In genomic region chr5:107933326-107933725, GRCh38 we compare ENCODE assay signal across 19 cellular contexts.
DNase-seq lines count a peak whose midpoint lies in the region; ATAC-seq and TF ChIP-seq lines count a peak whose summit lies in the region.
"Had no signal": no experiment of that assay in that cellular context is flagged by ENCODE, and none has a peak within 500 bp of the region (broad histone marks: within the 10 kb centered on the region; RNA-seq: fewer than 3 reads in every experiment).

No MANE protein-coding gene starts in this region.

- H3K4me1 ChIP-seq in GM23338 (ENCODE audit: insufficient read depth) (peaks cover 48% of the 10 kb centered on the region), HUES64 (ENCODE audit: insufficient read depth, low read length) (peaks cover 48% of the 10 kb centered on the region), endodermal cell (ENCODE audit: control insufficient read depth, insufficient read depth, low read length) (no peaks in the 10 kb centered on the region), body of pancreas (no peaks in the 10 kb centered on the region)
- H3K4me1 ChIP-seq: BLaER1 treated with 17β-estradiol and CSF1 and Interleukin-3, amounts not matched to agents 10 nM and 100 nM had no signal

- H3K9me2 ChIP-seq in GM23338 (ENCODE audit: insufficient read depth) = no peaks in the 10 kb centered on the region

- no peaks in the 10 kb centered on the region for H3K36me3 Mint-ChIP-seq in GM23338 (ENCODE audit: low read depth)
- H3K36me3 Mint-ChIP-seq in endodermal cell (ENCODE audit: low read depth) = no peaks in the 10 kb centered on the region

- TF ChIP-seq CTCF in GM23338 (conservative IDR thresholded peaks at IDR 0.05; ENCODE audit: low read depth in 2 of 2) (no peak), endodermal cell (conservative IDR thresholded peaks at IDR 0.05) (no peak), retinal pigment epithelial cell (conservative IDR thresholded peaks at IDR 0.05; ENCODE audit: low read depth, low read length) (no peak), body of pancreas (IDR thresholded peaks at IDR 0.05) (no peak)

- H3K4me3 Mint-ChIP-seq in GM23338 (no peak overlapping the region), endodermal cell (no peak overlapping the region)
- H3K4me3 Mint-ChIP-seq: B cell; CD8-positive, alpha-beta T cell; HFFc6; IgD-negative memory B cell had no signal

- H3K9me3 ChIP-seq in HUES64 (ENCODE audit: insufficient read depth, low read depth, low read length) (no peaks in the 10 kb centered on the region), endodermal cell (ENCODE audit: control insufficient read depth, low read length) (no peaks in the 10 kb centered on the region), body of pancreas (no peaks in the 10 kb centered on the region)
- H3K9me3 ChIP-seq: BLaER1 treated with 17β-estradiol and CSF1 and Interleukin-3, amounts not matched to agents 10 nM and 100 nM had no signal

- H3K27me3 ChIP-seq in GM23338 (ENCODE audit: insufficient read depth) (no peaks in the 10 kb centered on the region), HUES64 (ENCODE audit: insufficient read depth, low read length) (no peaks in the 10 kb centered on the region), endodermal cell (ENCODE audit: control insufficient read depth, insufficient read depth, low read length, poor library complexity, severe bottlenecking) (no peaks in the 10 kb centered on the region), body of pancreas (no peaks in the 10 kb centered on the region)
- H3K27me3 ChIP-seq: BLaER1 treated with 17β-estradiol and CSF1 and Interleukin-3, amounts not matched to agents 10 nM and 100 nM had no signal

- H3K36me3 ChIP-seq in GM23338 (ENCODE audit: insufficient read depth) (no peaks in the 10 kb centered on the region), HUES64 (ENCODE audit: insufficient read depth, low read length) (no peaks in the 10 kb centered on the region), endodermal cell (ENCODE audit: control insufficient read depth, insufficient read depth, low read length) (no peaks in the 10 kb centered on the region), body of pancreas (replicated peaks in 1 of 2; ENCODE audit: insufficient read depth in 1 of 2, low read depth in 2 of 2) (no peaks in the 10 kb centered on the region)
- H3K36me3 ChIP-seq: BLaER1 treated with 17β-estradiol and CSF1 and Interleukin-3, amounts not matched to agents 10 nM and 100 nM had no signal

- no peaks in the 10 kb centered on the region for H3F3A ChIP-seq in GM23338 (replicated peaks; ENCODE audit: low read depth)

- H3K4me2 ChIP-seq in GM23338 = peak overlapping the region; percentile 16; the same call in 1 of the 2 replicates
- H3K4me2 ChIP-seq: BLaER1 treated with 17β-estradiol and CSF1 and Interleukin-3, amounts not matched to agents 10 nM and 100 nM had no signal

- H2AFZ ChIP-seq in GM23338 = no peak overlapping the region

- intact Hi-C loops in body of pancreas (cut with DNase I) = no loop called here

- no peaks in the 10 kb centered on the region for H3K9me3 Mint-ChIP-seq in GM23338
- no peaks in the 10 kb centered on the region for H3K9me3 Mint-ChIP-seq in endodermal cell
- H3K9me3 Mint-ChIP-seq: CD8-positive, alpha-beta T cell; IgD-negative memory B cell had no signal

- no peaks in the 10 kb centered on the region for H3K79me2 ChIP-seq in GM23338 (replicated peaks; ENCODE audit: insufficient read depth)

- no peaks in the 10 kb centered on the region for H4K20me1 ChIP-seq in GM23338 (replicated peaks; ENCODE audit: insufficient read depth)
- H4K20me1 ChIP-seq: BLaER1 treated with 17β-estradiol and CSF1 and Interleukin-3, amounts not matched to agents 10 nM and 100 nM had no signal

- TF ChIP-seq POLR2A in body of pancreas (IDR thresholded peaks at IDR 0.05) = no peak

- no peak overlapping the region for H3K9ac ChIP-seq in HUES64 (ENCODE audit: low read depth, low read length)
- no peak overlapping the region for H3K9ac ChIP-seq in endodermal cell (ENCODE audit: extremely low read depth, low read length, poor library complexity, severe bottlenecking)
- H3K9ac ChIP-seq: BLaER1 treated with 17β-estradiol and CSF1 and Interleukin-3, amounts not matched to agents 10 nM and 100 nM had no signal

- WGBS in HUES64 = 18% methylated on average over 1 of the region's 3 CpGs
- WGBS in endodermal cell (ENCODE audit: insufficient coverage in 1 of 2, insufficient read length in 1 of 2), 2 experiments = 70% methylated on average over 3 of the region's 3 CpGs; no CpG with 5 or more reads in 1 of the 2 experiments
- 85 to 92% methylated on average over 3 of the region's 3 CpGs for WGBS in body of pancreas, 2 donors

- peak; percentile 72 for DNase-seq in GM23338 (ENCODE audit: low spot score)
- no peak for DNase-seq in endodermal cell
- peak; percentile 41 for DNase-seq in retinal pigment epithelial cell (ENCODE audit: low read depth)
- no peak for DNase-seq in AG08395 (ENCODE audit: low spot score)
- DNase-seq in body of pancreas = no peak
- DNase-seq: 8988T; Calu3; CD8-positive, alpha-beta T cell; DMS 273 treated with DMSO at 0.1 percent for 48 hours; DMS53; HFFc6; KG1 had no signal

- H3K27ac ChIP-seq in GM23338 (ENCODE audit: low read depth) (peak overlapping the region; percentile 36), HUES64 (ENCODE audit: low read depth, low read length) (peak overlapping the region; percentile 45), endodermal cell (ENCODE audit: low read depth, low read length) (no peak overlapping the region), body of pancreas (no peak overlapping the region)
- H3K27ac ChIP-seq: BLaER1 treated with 17β-estradiol and CSF1 and Interleukin-3, amounts not matched to agents 10 nM and 100 nM had no signal

- H3K4me1 Mint-ChIP-seq in GM23338 (peaks cover 35% of the 10 kb centered on the region), endodermal cell (peaks cover 31% of the 10 kb centered on the region)
- H3K4me1 Mint-ChIP-seq: B cell, IgD-negative memory B cell had no signal

- H3K4me3 ChIP-seq in GM23338 (no peak overlapping the region), HUES64 (ENCODE audit: low read length) (no peak overlapping the region), endodermal cell (ENCODE audit: low read length) (no peak overlapping the region), retinal pigment epithelial cell (ENCODE audit: low read length) (no peak overlapping the region), body of pancreas (no peak overlapping the region)
- H3K4me3 ChIP-seq: BLaER1 treated with 17β-estradiol and CSF1 and Interleukin-3, amounts not matched to agents 10 nM and 100 nM had no signal

- ATAC-seq in GM23338 (peak; percentile 45; the same call in 2 of the 3 replicates), HG03469 (IDR thresholded peaks at IDR 0.05; ENCODE audit: unreplicated experiment) (no peak), body of pancreas (no peak)
- ATAC-seq: CD8-positive, alpha-beta T cell; HCT116; HepG2 had no signal

- H3K27ac Mint-ChIP-seq in GM23338 (peak overlapping the region; percentile 32; the same call in 1 of the 2 replicates), endodermal cell (peak overlapping the region; percentile 27)
- H3K27ac Mint-ChIP-seq: B cell; CD8-positive, alpha-beta T cell; HFFc6; IgD-negative memory B cell had no signal

- H3K27me3 Mint-ChIP-seq in GM23338 (ENCODE audit: insufficient read depth, low read depth, poor library complexity) (no peaks in the 10 kb centered on the region), endodermal cell (ENCODE audit: insufficient read depth) (no peaks in the 10 kb centered on the region)
- H3K27me3 Mint-ChIP-seq: B cell, IgD-negative memory B cell had no signal

TF ChIP-seq in GM23338, 12 proteins besides CTCF, POLR2A, EP300 and RAD21:
- peak; percentile 70; the same call in 1 of the 2 replicates for TF ChIP-seq NANOG (IDR thresholded peaks at IDR 0.05; ENCODE audit: borderline replicate concordance)
- TF ChIP-seq ZNF331 (CRISPR knock-in tag; IDR thresholded peaks at IDR 0.05; ENCODE audit: low read depth) = no peak

Comparison
In these comparisons a context has a peak if more than half of its experiments do, and no peak if none do; other contexts are left out.
1. DNase-seq: peak in GM23338 (single experiment) and retinal pigment epithelial cell (single experiment); none in endodermal cell (single experiment), AG08395 (single experiment) and body of pancreas (0 of 4).
2. H3K27ac ChIP-seq: peak in GM23338 (single experiment) and HUES64 (single experiment); none in endodermal cell (single experiment) and body of pancreas (0 of 4).